Comparison of ENCODE assay signal across 12 cellular contexts in the genomic region with DNA sequence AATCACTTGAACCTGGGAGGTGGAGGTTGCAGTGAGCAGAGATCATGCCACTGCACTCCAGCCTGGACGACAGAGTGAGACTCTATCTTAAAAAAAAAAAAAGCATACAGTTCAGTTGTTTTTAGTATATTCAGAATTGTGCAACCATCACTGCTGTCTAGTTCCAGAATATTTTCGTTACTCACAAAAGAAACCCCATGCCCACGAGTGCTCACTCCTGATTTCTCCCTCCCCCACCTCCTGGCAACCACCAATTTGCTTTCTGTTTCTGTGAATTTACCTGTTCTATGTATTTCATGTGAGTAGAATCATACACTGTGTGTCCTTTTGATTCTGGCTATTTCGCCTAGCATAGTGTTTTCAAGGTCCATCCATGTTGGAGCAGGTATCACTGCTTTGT. TPM values are rescaled to one million over a fixed set of nuclear protein-coding genes. Genes with fewer than 3 reads are reported as not detected.
DNase-seq lines count a peak whose midpoint lies in the region; ATAC-seq, FAIRE-seq and TF ChIP-seq lines count a peak whose summit lies in the region.
"Had no signal": no experiment of that assay in that cellular context is flagged by ENCODE, and none has a peak within 500 bp of the region (broad histone marks: within the 10 kb centered on the region; RNA-seq: fewer than 3 reads in every experiment).

No MANE protein-coding gene starts in this region.

- H3K4me1 Mint-ChIP-seq in CD4-positive, alpha-beta T cell (ENCODE audit: low read depth), result peaks cover 82% of the 10 kb centered on the region
- peaks cover 20% of the 10 kb centered on the region for H3K4me1 Mint-ChIP-seq in astrocyte (ENCODE audit: low read depth, unreplicated experiment)

- FAIRE-seq in astrocyte (lab: Jason Lieb, UNC), result no peak
- FAIRE-seq: endometrium had no signal

- H3K27ac ChIP-seq in CD4-positive, alpha-beta T cell (ENCODE audit: low read depth, low read length), result peak overlapping the region; percentile 68
- peak overlapping the region; percentile 94 for H3K27ac ChIP-seq in PC-3 (ENCODE audit: low read length)
- H3K27ac ChIP-seq in astrocyte (ENCODE audit: low read depth, low read length), result no peak overlapping the region
- H3K27ac ChIP-seq in neutrophil, result peak overlapping the region; percentile 95
- H3K27ac ChIP-seq: tibial artery had no signal

- H3K9me2 ChIP-seq in PC-3 (replicated peaks; ENCODE audit: low read length), result no peaks in the 10 kb centered on the region

- no peak overlapping the region for H3K4me3 ChIP-seq in PC-3 (ENCODE audit: low read length)
- no peak overlapping the region for H3K4me3 ChIP-seq in astrocyte (ENCODE audit: insufficient read depth, low read depth, low read length)
- peak overlapping the region in 1 of 2 experiments; percentile 56 for H3K4me3 ChIP-seq in neutrophil (ENCODE audit: low read depth in 1 of 2, low read length in 1 of 2)
- H3K4me3 ChIP-seq: smooth muscle cell, tibial artery had no signal

- H3K79me2 ChIP-seq in PC-3 (ENCODE audit: low read length) (peaks cover 81% of the 10 kb centered on the region), astrocyte (ENCODE audit: insufficient read depth, low read length) (peaks cover 79% of the 10 kb centered on the region)

- no peaks in the 10 kb centered on the region for H3K27me3 Mint-ChIP-seq in CD4-positive, alpha-beta T cell
- no peaks in the 10 kb centered on the region for H3K27me3 Mint-ChIP-seq in astrocyte (ENCODE audit: low read depth, unreplicated experiment)

- ATAC-seq in CD4-positive, alpha-beta T cell (ENCODE audit: poor library complexity), result no peak
- ATAC-seq in PC-3, result no peak
- no peak for ATAC-seq in HG03565 (IDR thresholded peaks at IDR 0.05; ENCODE audit: unreplicated experiment)

- no peaks in the 10 kb centered on the region for H3K36me3 ChIP-seq in PC-3 (ENCODE audit: low read depth, low read length)
- H3K36me3 ChIP-seq in astrocyte (ENCODE audit: insufficient read depth, low read length), result no peaks in the 10 kb centered on the region
- H3K36me3 ChIP-seq in neutrophil, result no peaks in the 10 kb centered on the region
- H3K36me3 ChIP-seq: tibial artery had no signal

- BruUV-seq in PC-3 (replicated peaks; lab: Mats Ljungman, UMichigan), result no TSS peak

- intact Hi-C loops in CD4-positive, alpha-beta T cell (cut with DNase I, micrococcal nuclease), result loop anchor here in 1 of 2 experiments (1.0 to 10.0 kb wide), 2 partner anchors 8 to 140 kb away; no protein-coding TSS in a partner anchor
- intact Hi-C loops in PC-3 (cut with micrococcal nuclease) (no loop called here), head of caudate nucleus (cut with DNase I) (no loop called here)

- no peak for TF ChIP-seq CTCF in CD4-positive, alpha-beta T cell (IDR thresholded peaks at IDR 0.05)
- TF ChIP-seq CTCF in PC-3 (conservative IDR thresholded peaks at IDR 0.05; ENCODE audit: low read depth, low read length) (no peak), astrocyte (IDR thresholded peaks at IDR 0.05; ENCODE audit: insufficient read depth, low read depth, low read length) (no peak), neutrophil (IDR thresholded peaks at IDR 0.05) (no peak)

- H3K4me2 ChIP-seq in PC-3 (ENCODE audit: low read length), result 0 out of 2 replicates have a peak overlapping the region, but pooled peaks have one; percentile 78
- H3K4me2 ChIP-seq in astrocyte (ENCODE audit: low read length), result peak overlapping the region; percentile 75
- H3K4me2 ChIP-seq: smooth muscle cell had no signal

- H2AFZ ChIP-seq in PC-3 (ENCODE audit: low read length), result no peak overlapping the region
- H2AFZ ChIP-seq in astrocyte (ENCODE audit: low read depth, low read length), result no peak overlapping the region

- POLR2A ChIA-PET in CD4-positive, alpha-beta T cell (lab: Charles Lee), result interaction anchor here (0.8 to 3.3 kb wide), 4 partner anchors 11 to 53 kb away, joined by 3 to 21 read pairs (median 7); no protein-coding TSS in a partner anchor
- POLR2A ChIA-PET in PC-3 (lab: Charles Lee; ENCODE audit: unreplicated experiment), result no interaction called here

- H4K20me1 ChIP-seq in PC-3 (ENCODE audit: low read length) (no peaks in the 10 kb centered on the region), astrocyte (ENCODE audit: insufficient read depth, low read length) (peaks cover 61% of the 10 kb centered on the region)

- CTCF ChIA-PET in CD4-positive, alpha-beta T cell (lab: Charles Lee), result interaction anchor here (0.7 to 2.6 kb wide), 3 partner anchors 13 to 71 kb away, joined by 3 to 10 read pairs (median 9); no protein-coding TSS in a partner anchor
- CTCF ChIA-PET in PC-3 (lab: Charles Lee), result no interaction called here

- H3K27me3 ChIP-seq in CD4-positive, alpha-beta T cell (ENCODE audit: control insufficient read depth, insufficient read depth, low read length), result no peaks in the 10 kb centered on the region
- H3K27me3 ChIP-seq in PC-3 (ENCODE audit: low read length), result no peaks in the 10 kb centered on the region
- H3K27me3 ChIP-seq in astrocyte (ENCODE audit: insufficient read depth, low read length), result no peaks in the 10 kb centered on the region
- H3K27me3 ChIP-seq in neutrophil, result no peaks in the 10 kb centered on the region
- H3K27me3 ChIP-seq: tibial artery had no signal

- H3K4me1 ChIP-seq in PC-3 (ENCODE audit: insufficient read depth, low read length) (peaks cover 36% of the 10 kb centered on the region), astrocyte (ENCODE audit: insufficient read depth, low read length) (peaks cover 23% of the 10 kb centered on the region), neutrophil (ENCODE audit: control insufficient read depth in 1 of 2, insufficient read depth in 1 of 2, low read depth in 1 of 2, low read length in 1 of 2) (peaks cover 96 to 99% of the 10 kb centered on the region in 2 experiments)

- peak overlapping the region; percentile 64 for H3K4me3 Mint-ChIP-seq in CD4-positive, alpha-beta T cell
- no peak overlapping the region for H3K4me3 Mint-ChIP-seq in astrocyte (ENCODE audit: unreplicated experiment)

- peak in 2 of 10 experiments; percentile 32 to 43 for DNase-seq in CD4-positive, alpha-beta T cell
- DNase-seq in PC-3 (no peak), astrocyte (ENCODE audit: low read depth) (no peak), kidney glomerular epithelial cell (lab: John Stamatoyannopoulos, UW) (no peak), NCI-H1417 (lab: John Stamatoyannopoulos, UW) (no peak), head of caudate nucleus (no peak)
- DNase-seq: activated CD4-positive, CD25-positive, alpha-beta regulatory T cell had no signal

- no peaks in the 10 kb centered on the region for H3K9me3 Mint-ChIP-seq in CD4-positive, alpha-beta T cell
- H3K9me3 Mint-ChIP-seq in astrocyte (ENCODE audit: unreplicated experiment), result no peaks in the 10 kb centered on the region

- no peaks in the 10 kb centered on the region for H3K36me3 Mint-ChIP-seq in CD4-positive, alpha-beta T cell (ENCODE audit: low read depth)
- H3K36me3 Mint-ChIP-seq in astrocyte (ENCODE audit: low read depth, unreplicated experiment), result peaks cover 1% of the 10 kb centered on the region

- no peaks in the 10 kb centered on the region for H3K9me3 ChIP-seq in CD4-positive, alpha-beta T cell (ENCODE audit: control insufficient read depth, low read length)
- H3K9me3 ChIP-seq in PC-3 (ENCODE audit: low read length) (no peaks in the 10 kb centered on the region), astrocyte (ENCODE audit: insufficient read depth, low read depth, low read length) (no peaks in the 10 kb centered on the region), neutrophil (no peaks in the 10 kb centered on the region)
- H3K9me3 ChIP-seq: tibial artery had no signal

- H3K9ac ChIP-seq in PC-3 (ENCODE audit: low read length) (no peak overlapping the region), astrocyte (ENCODE audit: low read length) (peak overlapping the region; percentile 5)

- no peaks in the 10 kb centered on the region for H3F3A ChIP-seq in PC-3 (ENCODE audit: low read length, unreplicated experiment)

- H3K27ac Mint-ChIP-seq in CD4-positive, alpha-beta T cell, result peak overlapping the region; percentile 90
- H3K27ac Mint-ChIP-seq in astrocyte (ENCODE audit: unreplicated experiment), result no peak overlapping the region

RNA-seq across cellular contexts. Expression of a gene that starts 24.8 kb away (rescaled TPM):
- 10 to 100 TPM; 26.6 to 28.9 TPM for total RNA-seq in CD4-positive, alpha-beta T cell
- total RNA-seq in PC-3 (2014; rRNA removed), result 10.5 and 12.8 TPM in 2 replicates
- 17.4 and 22.9 TPM in 2 replicates for total RNA-seq in astrocyte
